8 cellular contexts compared by ENCODE assay signal in genomic region chr18:62249478-62250097, GRCh38.
DNase-seq lines count a peak whose midpoint lies in the region; ATAC-seq and TF ChIP-seq lines count a peak whose summit lies in the region.

No MANE protein-coding gene starts in this region.

- H3K4me3 ChIP-seq in dorsolateral prefrontal cortex: no peak overlapping the region
- no peak overlapping the region for H3K4me3 ChIP-seq in lung

- peaks cover 6 to 7% of the 10 kb centered on the region in 2 donors for H3K36me3 ChIP-seq in lung (ENCODE audit: control insufficient read depth in 2 of 2, insufficient read depth in 2 of 2, low read length in 2 of 2)

- 76 to 85% methylated on average over 3 of the region's 3 CpGs for WGBS in lung, 2 donors

- peak; percentile 73 for TF ChIP-seq CTCF in GM10248 (IDR thresholded peaks at IDR 0.05; ENCODE audit: control extremely low read depth, extremely low read depth, low read depth, missing control alignments)
- TF ChIP-seq CTCF in dorsolateral prefrontal cortex (IDR thresholded peaks at IDR 0.05 in 54 of 56, conservative IDR thresholded peaks at IDR 0.05 in 2 of 56; ENCODE audit: low read depth in 1 of 56, partially characterized antibody in 56 of 56): peak; percentile 64 to 95 (median 82)
- peak; percentile 53 for TF ChIP-seq CTCF in lung (IDR thresholded peaks at IDR 0.05; ENCODE audit: control extremely low read depth, extremely low read depth)

- CTCF ChIA-PET in GM10248 (lab: Yijun Ruan, JAX): interaction anchor here (0.6 to 5.9 kb wide), 33 partner anchors 9 to 172 kb away, joined by 3 to 64 read pairs (median 4); partner anchors contain the start of genes PIGN and RELCH

- H3K9me3 ChIP-seq in lung (ENCODE audit: control insufficient read depth in 2 of 2, insufficient read depth in 1 of 2, low read length in 1 of 2): no peaks in the 10 kb centered on the region

- H3K27me3 ChIP-seq in dorsolateral prefrontal cortex (no peaks in the 10 kb centered on the region), lung (ENCODE audit: control insufficient read depth, insufficient read depth) (no peaks in the 10 kb centered on the region)

- ATAC-seq in HG03342 (IDR thresholded peaks at IDR 0.05; ENCODE audit: unreplicated experiment) (peak; percentile 61), lung (ENCODE audit: insufficient read depth, low FRiP score) (no peak)

- no peaks in the 10 kb centered on the region for H3K4me1 ChIP-seq in lung (ENCODE audit: control insufficient read depth in 2 of 2, insufficient read depth in 2 of 2, low read length in 2 of 2)

- POLR2A ChIA-PET in GM10248 (lab: Yijun Ruan, JAX): no interaction called here

- H3K27ac ChIP-seq in dorsolateral prefrontal cortex (no peak overlapping the region), lung (ENCODE audit: low read depth in 1 of 2, low read length in 1 of 2) (no peak overlapping the region)

- DNase-seq in GM10248 (ENCODE audit: extremely low spot score) (peak; percentile 48), NCI-H510A treated with DMSO at 0.1 percent for 48 hours (lab: John Stamatoyannopoulos, UW) (peak; percentile 87), dorsolateral prefrontal cortex (peak in 8 of 10 donors; percentile 50 to 83 (median 60)), lung (ENCODE audit: low spot score) (peak; percentile 71), 8988T (no peak)
- DNase-seq in activated CD4-positive, alpha-beta T cell treated with anti-CD3 and anti-CD28 coated beads, Interleukin-2, amount 50 U/mL, for 24 hours (ENCODE audit: low read depth in 1 of 2, low spot score in 1 of 2): peak; percentile 17 to 59
- DNase-seq in stimulated activated CD8-positive, alpha-beta memory T cell treated with anti-CD3 and anti-CD28 coated beads, Interleukin-12 subunit alpha, Interleukin-12 subunit beta, amount 100 ng/mL, for 24 hours (ENCODE audit: extremely low read depth): peak; percentile 22

- intact Hi-C loops in dorsolateral prefrontal cortex (cut with DNase I): loop anchor here (5.0 kb wide), 1 partner anchor 62 kb away; the partner anchor contains the start of genes PIGN (in 2 of the 2) and RELCH (in 2 of the 2)
